ENCODE assay signal across 1 cellular context in genomic region chr16:81424761-81425160, GRCh38.
TF ChIP-seq lines count a peak whose summit lies in the region.

No MANE protein-coding gene starts in this region.

TF ChIP-seq in IMR-90, 13 proteins besides CTCF, POLR2A, EP300 and RAD21 (continued from another document):
- TF ChIP-seq, protein P1, sequence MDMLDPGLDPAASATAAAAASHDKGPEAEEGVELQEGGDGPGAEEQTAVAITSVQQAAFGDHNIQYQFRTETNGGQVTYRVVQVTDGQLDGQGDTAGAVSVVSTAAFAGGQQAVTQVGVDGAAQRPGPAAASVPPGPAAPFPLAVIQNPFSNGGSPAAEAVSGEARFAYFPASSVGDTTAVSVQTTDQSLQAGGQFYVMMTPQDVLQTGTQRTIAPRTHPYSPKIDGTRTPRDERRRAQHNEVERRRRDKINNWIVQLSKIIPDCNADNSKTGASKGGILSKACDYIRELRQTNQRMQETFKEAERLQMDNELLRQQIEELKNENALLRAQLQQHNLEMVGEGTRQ (IDR thresholded peaks at IDR 0.05; ENCODE audit: low read depth, low read length), result no peak
